1 cellular context compared by ENCODE assay signal in the genomic region with DNA sequence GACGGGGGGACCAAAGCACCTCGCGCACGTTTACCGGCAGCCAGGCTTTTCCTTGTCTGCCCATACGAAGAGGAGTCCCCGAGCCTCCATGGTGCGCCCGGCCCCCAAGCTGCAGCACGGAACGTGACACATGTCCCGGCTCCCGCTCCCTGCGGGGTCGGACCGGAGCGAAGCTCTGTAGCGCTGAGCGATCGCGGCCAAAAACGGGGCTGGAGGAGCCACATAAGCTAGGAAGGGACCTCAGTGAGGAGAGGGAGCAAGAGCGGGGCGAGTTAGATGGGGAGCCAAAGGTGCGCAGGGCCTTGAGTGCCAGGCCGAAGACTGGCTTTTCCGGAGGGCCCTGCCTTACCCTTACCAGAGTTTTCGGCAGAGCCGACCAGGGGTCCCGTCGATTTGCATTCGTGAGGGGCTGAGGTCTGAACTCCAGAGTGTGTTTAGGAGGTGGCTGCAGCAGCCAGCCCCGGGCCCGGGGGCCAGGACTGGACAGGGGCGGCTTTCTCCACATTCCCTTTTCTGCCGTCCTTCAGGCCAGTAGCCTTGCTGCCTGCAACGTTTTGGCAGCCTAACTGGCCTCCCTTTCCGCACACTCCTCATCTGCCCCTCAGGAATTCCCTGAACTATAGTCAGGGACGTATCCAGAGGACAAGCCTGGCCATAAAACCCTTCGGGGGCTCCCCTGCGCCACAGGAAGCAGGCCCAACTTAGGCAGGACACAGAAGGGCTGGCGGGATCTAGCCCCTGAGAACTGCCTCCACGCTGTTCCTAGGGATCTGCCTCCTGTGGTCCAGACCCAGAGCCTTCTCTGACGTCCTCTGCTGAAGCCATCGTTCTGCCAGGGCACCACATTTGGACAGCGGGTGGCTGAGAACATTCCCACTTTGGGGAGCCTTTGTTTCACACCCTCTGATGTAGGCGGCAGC.
TF ChIP-seq lines count a peak whose summit lies in the region.

No MANE protein-coding gene starts in this region.

TF ChIP-seq in liver, 16 proteins besides CTCF, POLR2A, EP300 and RAD21 (continued from another document):
- no peak for TF ChIP-seq REST (IDR thresholded peaks at IDR 0.05)
- TF ChIP-seq, protein P1, sequence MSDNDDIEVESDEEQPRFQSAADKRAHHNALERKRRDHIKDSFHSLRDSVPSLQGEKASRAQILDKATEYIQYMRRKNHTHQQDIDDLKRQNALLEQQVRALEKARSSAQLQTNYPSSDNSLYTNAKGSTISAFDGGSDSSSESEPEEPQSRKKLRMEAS (IDR thresholded peaks at IDR 0.05) = no peak
- TF ChIP-seq HNF4A (conservative IDR thresholded peaks at IDR 0.05) = no peak
- TF ChIP-seq RXRA (IDR thresholded peaks at IDR 0.05) = no peak
